Comparison of ENCODE assay signal across 8 cellular contexts in genomic region chr10:95832216-95833037, GRCh38.
DNase-seq lines count a peak whose midpoint lies in the region; ATAC-seq lines count a peak whose summit lies in the region.

No MANE protein-coding gene starts in this region.

- DNase-seq in left ventricle myocardium superior, result no peak
- no peak for DNase-seq in NCI-H2171 (lab: John Stamatoyannopoulos, UW)
- no peak for DNase-seq in NCI-H146 (lab: John Stamatoyannopoulos, UW)
- no peak for DNase-seq in NCI-H1436 treated with DMSO at 0.1 percent for 48 hours (lab: John Stamatoyannopoulos, UW)
- no peak for DNase-seq in NCI-H446 (lab: John Stamatoyannopoulos, UW)

- intact Hi-C loops in left ventricle myocardium superior (cut with micrococcal nuclease), result no loop called here

- ATAC-seq in GM18499 (IDR thresholded peaks at IDR 0.05; ENCODE audit: insufficient read depth, unreplicated experiment) (peak; percentile 82), GM21390 (IDR thresholded peaks at IDR 0.05; ENCODE audit: unreplicated experiment) (peak; percentile 83), HG03575 (IDR thresholded peaks at IDR 0.05; ENCODE audit: extremely low read depth, insufficient number of reproducible peaks, low FRiP score, unreplicated experiment) (peak; percentile 71), left ventricle myocardium superior (peak; percentile 12)

Comparison
In these comparisons a context has a peak if more than half of its experiments do, and no peak if none do; other contexts are left out.
1. ATAC-seq: peak in every context shown above with its lines; median percentile 83 in GM21390; 82 in GM18499; 71 in HG03575; 12 in left ventricle myocardium superior.